Comparison of ENCODE assay signal across 3 cellular contexts in genomic region chr10:46377022-46377421, GRCh38. TPM values are rescaled to one million over a fixed set of nuclear protein-coding genes. Genes with fewer than 3 reads are reported as not detected.
"Had no signal": no experiment of that assay in that cellular context is flagged by ENCODE, and none has a peak within 500 bp of the region (broad histone marks: within the 10 kb centered on the region; RNA-seq: fewer than 3 reads in every experiment).

No MANE protein-coding gene starts in this region.

RNA-seq across cellular contexts. Expression of gene ANXA8L1, which starts 1.4 kb away (rescaled TPM):
- total RNA-seq: K562, SK-MEL-5 had no signal
- polyA plus RNA-seq: IgD-negative memory B cell, K562 had no signal
